Comparison of ENCODE assay signal across 32 cellular contexts in the genomic region with DNA sequence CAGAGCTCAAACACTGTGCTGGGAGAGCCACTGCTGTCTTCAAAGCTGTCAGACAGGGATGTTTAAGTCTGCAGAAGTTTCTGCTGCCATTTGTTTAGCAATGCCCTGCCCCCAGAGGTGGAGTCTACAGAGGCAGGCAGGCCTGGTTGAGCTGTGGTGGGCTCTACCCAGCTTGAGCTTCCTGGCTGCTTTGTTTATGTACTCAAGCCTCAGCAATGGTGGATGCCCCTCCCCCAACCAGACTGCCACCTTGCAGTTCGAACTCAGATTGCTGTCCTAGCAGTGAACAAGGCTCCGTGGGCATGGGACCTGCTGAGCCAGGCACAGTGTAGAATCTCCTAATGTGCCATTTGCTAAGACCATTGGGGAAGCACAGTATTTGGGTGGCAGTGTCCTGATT. TPM values are rescaled to one million over a fixed set of nuclear protein-coding genes. Genes with fewer than 3 reads are reported as not detected.
"Had no signal": no experiment of that assay in that cellular context is flagged by ENCODE, and none has a peak within 500 bp of the region (broad histone marks: within the 10 kb centered on the region; RNA-seq: fewer than 3 reads in every experiment).

No MANE protein-coding gene starts in this region.

- H2AFZ ChIP-seq: parathyroid adenoma had no signal

- H3K36me3 ChIP-seq: esophagus squamous epithelium, heart right ventricle, neutrophil, tibial artery had no signal

- H3K27me3 Mint-ChIP-seq: naive thymus-derived CD4-positive, alpha-beta T cell; progenitor cell of endocrine pancreas had no signal

- H3K4me1 ChIP-seq: esophagus squamous epithelium, heart right ventricle, parathyroid adenoma, testis, tibial artery had no signal

- FAIRE-seq: endometrium, kidney, urothelium cell line had no signal

- H3K79me2 ChIP-seq: parathyroid adenoma had no signal

- H3K4me3 ChIP-seq: coronary artery, esophagus squamous epithelium, heart right ventricle, testis, tibial artery had no signal

- DNase-seq: dermis blood vessel endothelial cell; effector memory CD4-positive, alpha-beta T cell; erythroblast; esophagus squamous epithelium; foreskin melanocyte; glutamatergic neuron; heart right ventricle; hippocampal formation; kidney; mesenchymal stem cell; midbrain; naive thymus-derived CD4-positive, alpha-beta T cell; nephron progenitor cell; stimulated activated CD4-positive, alpha-beta T cell treated with anti-CD3 and anti-CD28 coated beads, Interleukin-2, amount 100 ng/mL, for 24 hours; stimulated activated CD4-positive, alpha-beta T cell treated with anti-CD3 and anti-CD28 coated beads, Interleukin-4, amount 100 ng/mL, for 24 hours; stimulated activated naive CD4-positive, alpha-beta T cell treated with Interleukin-2 at 50 U/mL for 16 hours; substantia nigra; testis; tibial artery had no signal

- H3K9me3 ChIP-seq: esophagus squamous epithelium, neutrophil, testis, tibial artery had no signal

- H3K9me3 Mint-ChIP-seq: stimulated activated effector memory CD8-positive, alpha-beta T cell treated with anti-CD3 and anti-CD28 coated beads, Interleukin-12 subunit alpha, Interleukin-12 subunit beta, amount 100 ng/mL, for 72 hours had no signal

- H3K4me1 Mint-ChIP-seq: naive thymus-derived CD4-positive, alpha-beta T cell; nephron progenitor cell; stimulated activated effector memory CD8-positive, alpha-beta T cell treated with anti-CD3 and anti-CD28 coated beads, Interleukin-12 subunit alpha, Interleukin-12 subunit beta, amount 100 ng/mL, for 72 hours had no signal

- ATAC-seq: heart right ventricle; left lobe of liver; naive thymus-derived CD4-positive, alpha-beta T cell; sciatic nerve; stimulated activated effector memory CD8-positive, alpha-beta T cell treated with anti-CD3 and anti-CD28 coated beads, Interleukin-12 subunit alpha, Interleukin-12 subunit beta, amount 100 ng/mL, for 72 hours had no signal

- H3K36me3 Mint-ChIP-seq: naive thymus-derived CD4-positive, alpha-beta T cell; stimulated activated effector memory CD8-positive, alpha-beta T cell treated with anti-CD3 and anti-CD28 coated beads, Interleukin-12 subunit alpha, Interleukin-12 subunit beta, amount 100 ng/mL, for 72 hours; type B pancreatic cell had no signal

- H3K4me3 Mint-ChIP-seq: naive thymus-derived CD4-positive, alpha-beta T cell; nephron progenitor cell; stimulated activated effector memory CD8-positive, alpha-beta T cell treated with anti-CD3 and anti-CD28 coated beads, Interleukin-12 subunit alpha, Interleukin-12 subunit beta, amount 100 ng/mL, for 72 hours; type B pancreatic cell had no signal

- H3K9ac ChIP-seq: parathyroid adenoma had no signal

- H3K27me3 ChIP-seq: esophagus squamous epithelium, heart right ventricle, neutrophil, testis, tibial artery had no signal

- H3K27ac ChIP-seq: coronary artery, esophagus squamous epithelium, heart right ventricle, neutrophil, parathyroid adenoma, testis, tibial artery had no signal

- H3K27ac Mint-ChIP-seq: naive thymus-derived CD4-positive, alpha-beta T cell; nephron progenitor cell; progenitor cell of endocrine pancreas; stimulated activated effector memory CD8-positive, alpha-beta T cell treated with anti-CD3 and anti-CD28 coated beads, Interleukin-12 subunit alpha, Interleukin-12 subunit beta, amount 100 ng/mL, for 72 hours; type B pancreatic cell had no signal

RNA-seq across cellular contexts. Expression of gene CYP2C19, which starts 4.6 kb away (rescaled TPM):
- total RNA-seq: dermis blood vessel endothelial cell; heart right ventricle; lung microvascular endothelial cell; naive thymus-derived CD4-positive, alpha-beta T cell; osteoblast; progenitor cell of endocrine pancreas; sciatic nerve; skeletal muscle tissue had no signal
- polyA plus RNA-seq: heart right ventricle; naive thymus-derived CD4-positive, alpha-beta T cell had no signal
